In the genomic region with DNA sequence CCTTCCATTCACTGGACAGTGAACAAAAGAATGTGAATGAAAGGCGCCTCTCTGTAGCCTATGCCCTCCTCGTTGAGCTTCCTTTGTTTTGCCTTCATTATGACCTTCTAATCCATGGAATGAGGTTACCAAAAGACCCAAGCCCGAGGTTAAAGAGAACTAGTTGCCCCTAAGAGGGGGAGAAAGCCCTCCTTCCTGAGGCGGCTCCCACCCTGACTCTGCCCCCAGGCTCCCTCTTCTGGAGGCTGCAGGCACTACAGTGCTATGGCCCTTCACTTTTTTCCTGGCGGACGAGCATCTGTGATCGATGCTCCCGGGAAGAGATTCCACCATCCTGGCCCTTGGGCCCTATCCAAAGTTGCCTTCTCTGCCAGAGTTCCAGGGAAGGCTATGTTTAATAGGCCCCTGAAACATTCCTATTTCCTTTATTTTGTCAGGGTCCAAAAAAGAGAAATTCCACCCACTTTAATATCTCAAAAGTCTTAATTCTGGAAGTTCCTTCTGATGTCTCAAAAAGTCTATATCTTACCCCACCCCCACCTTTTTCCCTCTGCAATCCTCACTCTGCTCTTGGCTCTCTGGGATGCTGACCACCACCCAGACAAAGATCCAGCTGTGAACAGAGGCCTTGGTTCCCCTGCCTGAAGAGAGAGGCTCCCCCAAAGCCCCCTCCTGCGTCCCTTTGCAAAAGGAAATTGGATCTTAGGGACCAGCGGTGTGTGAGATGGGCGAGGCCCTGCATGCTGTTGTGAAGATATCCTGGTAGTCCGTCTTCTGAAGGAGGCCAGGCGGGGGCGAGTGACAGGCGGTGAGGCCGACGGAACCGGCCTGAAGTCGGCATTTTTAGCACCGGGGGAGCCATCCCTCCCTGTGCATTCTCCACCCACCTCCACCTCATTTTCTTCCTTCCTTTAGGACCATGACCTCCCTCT, we compare ENCODE assay signal across 8 cellular contexts.
A peak's percentile ranks its signal among the peaks of the same experiment; 100 is the strongest.
DNase-seq lines count a peak whose midpoint lies in the region; ATAC-seq and TF ChIP-seq lines count a peak whose summit lies in the region.

No MANE protein-coding gene starts in this region.

- DNase-seq in EH (ENCODE audit: low read depth) (peak; percentile 48), SJCRH30 (peak; percentile 69 to 85), ascending aorta (ENCODE audit: low spot score in 2 of 2) (peak in 1 of 2 donors; percentile 69), iPS-NIHi11 (ENCODE audit: low spot score) (peak; percentile 79), SIG-M5 (lab: John Stamatoyannopoulos, UW) (no peak)
- peak; percentile 8 to 15 for DNase-seq in stimulated activated CD4-positive, alpha-beta T cell treated with anti-CD3 and anti-CD28 coated beads, Interleukin-15, amount 100 ng/mL, for 48 hours (ENCODE audit: low read depth in 2 of 2)

- H3K9me3 ChIP-seq in SJCRH30 (replicated peaks) (no peaks in the 10 kb centered on the region), ascending aorta (no peaks in the 10 kb centered on the region)

- peak; percentile 64 to 93 (median 90) for TF ChIP-seq CTCF in ascending aorta (IDR thresholded peaks at IDR 0.05)

- no peaks in the 10 kb centered on the region for H3K36me3 ChIP-seq in SJCRH30
- no peaks in the 10 kb centered on the region for H3K36me3 ChIP-seq in ascending aorta

- no peak for TF ChIP-seq POLR2A in GM18505 (IDR thresholded peaks at IDR 0.05; ENCODE audit: borderline replicate concordance, extremely low read depth, insufficient read depth, insufficient read length)

- H3K4me3 ChIP-seq in SJCRH30 = no peak overlapping the region
- H3K4me3 ChIP-seq in ascending aorta = no peak overlapping the region

- peaks cover 39% of the 10 kb centered on the region for H3K4me1 ChIP-seq in SJCRH30
- H3K4me1 ChIP-seq in ascending aorta = peaks cover 0 to 11% of the 10 kb centered on the region in 2 donors

- H3K27ac ChIP-seq in SJCRH30 (peak overlapping the region; percentile 84), ascending aorta (no peak overlapping the region)

- H3K27me3 ChIP-seq in SJCRH30 = no peaks in the 10 kb centered on the region
- H3K27me3 ChIP-seq in ascending aorta = no peaks in the 10 kb centered on the region

- peak; percentile 59 for ATAC-seq in HG02759 (IDR thresholded peaks at IDR 0.05; ENCODE audit: unreplicated experiment)
- no peak for ATAC-seq in GM18505 (IDR thresholded peaks at IDR 0.05; ENCODE audit: unreplicated experiment)

- intact Hi-C loops in ascending aorta (cut with DNase I) = loop anchor here (1.0 to 5.0 kb wide), 4 partner anchors 56 to 397 kb away; partner anchors contain the start of genes CCDC15 and TMEM218
